Comparison of ENCODE assay signal across 8 cellular contexts in the genomic region with DNA sequence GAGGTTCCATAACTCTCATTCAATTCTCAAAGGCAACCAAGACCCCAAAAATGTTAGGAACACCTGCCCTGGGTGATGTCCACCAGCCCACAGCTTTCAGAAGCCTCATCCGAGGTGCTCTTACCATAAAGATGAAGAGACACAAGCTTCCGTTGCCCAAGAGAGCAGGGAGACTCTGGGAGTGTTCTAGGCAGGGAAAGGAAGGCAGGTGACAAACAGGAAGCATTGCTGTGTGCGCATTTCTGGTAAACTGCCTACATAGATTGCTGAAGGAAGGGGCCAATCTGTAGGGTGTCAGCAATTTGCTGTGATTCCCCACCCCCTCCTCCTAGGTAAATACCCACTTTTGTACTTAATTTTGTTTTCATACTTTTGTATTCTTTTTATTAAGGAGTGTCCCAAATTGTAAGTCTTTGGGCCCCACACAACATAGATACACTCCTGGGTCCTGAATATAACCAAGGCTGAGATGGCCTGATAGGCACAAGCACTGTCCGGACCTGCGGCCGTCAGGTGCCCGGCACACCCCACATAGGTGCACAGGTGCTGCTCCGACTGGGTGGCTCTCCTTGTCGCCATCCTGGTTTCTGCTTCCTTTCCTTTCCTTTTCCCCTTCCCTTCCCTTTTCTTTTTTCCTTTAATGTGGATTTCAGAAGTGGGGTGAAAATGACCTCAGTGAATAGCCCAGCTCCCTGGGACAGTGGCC. TPM values are rescaled to one million over a fixed set of nuclear protein-coding genes. Genes with fewer than 3 reads are reported as not detected.
A peak's percentile ranks its signal among the peaks of the same experiment; 100 is the strongest.
DNase-seq lines count a peak whose midpoint lies in the region; ATAC-seq, FAIRE-seq and TF ChIP-seq lines count a peak whose summit lies in the region.

No MANE protein-coding gene starts in this region.

- CTCF ChIA-PET in CD4-positive, alpha-beta T cell (lab: Charles Lee), result interaction anchor here (1.3 kb wide), 2 partner anchors 11 to 191 kb away, joined by 3 read pairs; no protein-coding TSS in a partner anchor
- CTCF ChIA-PET in K562 (lab: Yijun Ruan, JAX; ENCODE audit: low intra/inter-chr PET ratio), result interaction anchor here (0.9 kb wide), 1 partner anchor 180 kb away, joined by 3 read pairs; no protein-coding TSS in a partner anchor

- no peaks in the 10 kb centered on the region for H3K27me3 ChIP-seq in CD4-positive, alpha-beta T cell (ENCODE audit: control insufficient read depth, insufficient read depth, low read length)
- H3K27me3 ChIP-seq in K562 (ENCODE audit: control insufficient read depth in 2 of 2, insufficient read depth in 2 of 2, low read length in 2 of 2), result peaks cover 2 to 49% of the 10 kb centered on the region in 2 experiments; a peak in 4 of 5 replicates

- POLR2A ChIA-PET in CD4-positive, alpha-beta T cell (lab: Charles Lee), result interaction anchor here (0.7 to 2.6 kb wide), 10 partner anchors 20 to 148 kb away, joined by 3 to 15 read pairs (median 4); partner anchors contain the start of genes DUSP5 and SMNDC1
- POLR2A ChIA-PET in K562 (lab: Yijun Ruan, JAX), result interaction anchor here (0.7 kb wide), 1 partner anchor 21 kb away, joined by 3 read pairs; no protein-coding TSS in a partner anchor

- H3K27ac ChIP-seq in CD4-positive, alpha-beta T cell (ENCODE audit: low read depth, low read length), result peak overlapping the region; percentile 52
- no peak overlapping the region for H3K27ac ChIP-seq in K562 (ENCODE audit: extremely low read depth, low read depth, low read length)

- peak in 6 of 10 experiments; percentile 22 to 42 (median 30) for DNase-seq in CD4-positive, alpha-beta T cell
- DNase-seq in K562 (ENCODE audit: extremely low read depth in 1 of 4, low spot score in 3 of 4), result no peak
- no peak for DNase-seq in HTR-8/SVneo (ENCODE audit: insufficient read length, low spot score)
- no peak for DNase-seq in GM03348 (ENCODE audit: low spot score)
- DNase-seq in Right ventricle myocardium inferior (ENCODE audit: missing footprints), result no peak

- H3K9me1 ChIP-seq in K562 (ENCODE audit: control insufficient read depth, insufficient read depth, low read length), result no peaks in the 10 kb centered on the region

- no peaks in the 10 kb centered on the region for H3K36me3 ChIP-seq in K562 (ENCODE audit: control insufficient read depth, insufficient read depth, low read length)

- intact Hi-C loops in CD4-positive, alpha-beta T cell (cut with DNase I, micrococcal nuclease), result loop anchor here (1.0 to 2.0 kb wide), 2 partner anchors 58 to 191 kb away; no protein-coding TSS in a partner anchor
- intact Hi-C loops in K562 (cut with micrococcal nuclease), result loop anchor here (5.0 kb wide), 1 partner anchor 41 kb away; no protein-coding TSS in a partner anchor
- intact Hi-C loops in Right ventricle myocardium inferior (cut with DNase I), result loop anchor here (2.0 kb wide), 1 partner anchor 145 kb away; no protein-coding TSS in a partner anchor

- no peaks in the 10 kb centered on the region for H3K36me3 Mint-ChIP-seq in CD4-positive, alpha-beta T cell (ENCODE audit: low read depth)

- no peak overlapping the region for H3K9ac ChIP-seq in K562 (ENCODE audit: insufficient read depth in 1 of 2, low read depth in 2 of 2, low read length in 2 of 2)

- H3K9me3 ChIP-seq in CD4-positive, alpha-beta T cell (ENCODE audit: control insufficient read depth, low read length), result no peaks in the 10 kb centered on the region
- H3K9me3 ChIP-seq in K562 (replicated peaks; ENCODE audit: control insufficient read depth, insufficient read depth, low read depth, low read length), result no peaks in the 10 kb centered on the region

- BruUV-seq in K562 (replicated peaks; lab: Mats Ljungman, UMichigan), result no TSS peak

- no peak overlapping the region for H2AFZ ChIP-seq in K562 (ENCODE audit: low read depth, low read length)

- WGBS in K562 (ENCODE audit: insufficient coverage, low coverage, missing lambda C conversion rate), result 9% methylated on average over 8 of the region's 9 CpGs

- H3K4me3 ChIP-seq in K562, result no peak overlapping the region

- H3K27ac Mint-ChIP-seq in CD4-positive, alpha-beta T cell, result peak overlapping the region; percentile 96

- H3K4me1 ChIP-seq in K562 (replicated peaks in 1 of 2; ENCODE audit: control insufficient read depth in 2 of 2, insufficient read depth in 2 of 2, low read length in 2 of 2), result peaks cover 0 to 8% of the 10 kb centered on the region in 2 experiments; a peak in 3 of 5 replicates

- FAIRE-seq in K562 (lab: Jason Lieb, UNC) (no peak), HTR-8/SVneo (lab: Jason Lieb, UNC) (no peak)

- H3K27me3 Mint-ChIP-seq in CD4-positive, alpha-beta T cell, result no peaks in the 10 kb centered on the region

- TF ChIP-seq EP300 in K562 (IDR thresholded peaks at IDR 0.05; ENCODE audit: low read length), result no peak

- peak overlapping the region; percentile 14; the same call in 1 of the 2 replicates for H3K4me2 ChIP-seq in K562 (ENCODE audit: insufficient read depth, low read length)

- H3K4me3 Mint-ChIP-seq in CD4-positive, alpha-beta T cell, result peak overlapping the region; percentile 85

- TF ChIP-seq POLR2A in K562 (conservative IDR thresholded peaks at IDR 0.05), result no peak

- H3K9me3 Mint-ChIP-seq in CD4-positive, alpha-beta T cell, result no peaks in the 10 kb centered on the region

- in situ Hi-C loops in K562 (cut with MboI), result no loop called here

- no peak for TF ChIP-seq CTCF in CD4-positive, alpha-beta T cell (IDR thresholded peaks at IDR 0.05)
- TF ChIP-seq CTCF in K562 (IDR thresholded peaks at IDR 0.05 in 2 of 3, conservative IDR thresholded peaks at IDR 0.05 in 1 of 3; ENCODE audit: insufficient read depth in 2 of 3, low read depth in 1 of 3, low read length in 3 of 3), result no peak

- TF ChIP-seq RAD21 in K562 (CRISPR knock-in tag; conservative IDR thresholded peaks at IDR 0.05 in 1 of 2, IDR thresholded peaks at IDR 0.05 in 1 of 2), result no peak

- peaks cover 53% of the 10 kb centered on the region for H3K4me1 Mint-ChIP-seq in CD4-positive, alpha-beta T cell (ENCODE audit: low read depth)

- peak; percentile 58 for ATAC-seq in CD4-positive, alpha-beta T cell (ENCODE audit: poor library complexity)
- peak; percentile 5 for ATAC-seq in GM19467 (IDR thresholded peaks at IDR 0.05; ENCODE audit: unreplicated experiment)
- peak; percentile 7 for ATAC-seq in HG03469 (IDR thresholded peaks at IDR 0.05; ENCODE audit: unreplicated experiment)
- no peak for ATAC-seq in K562
- no peak for ATAC-seq in SK-N-SH treated with all-trans-retinoic acid at 6 μM for 48 hours
- ATAC-seq in Right ventricle myocardium inferior, result no peak

- no peaks in the 10 kb centered on the region for H4K20me1 ChIP-seq in K562 (replicated peaks; ENCODE audit: control insufficient read depth, insufficient read depth, low read length)

- no peaks in the 10 kb centered on the region for H3K79me2 ChIP-seq in K562 (ENCODE audit: control insufficient read depth, insufficient read depth, low read length)

TF ChIP-seq in K562, 482 proteins besides CTCF, POLR2A, EP300 and RAD21:
- TF ChIP-seq NFIX (CRISPR knock-in tag; IDR thresholded peaks at IDR 0.05; ENCODE audit: low read depth), result no peak
- TF ChIP-seq MTA3 (IDR thresholded peaks at IDR 0.05; ENCODE audit: borderline replicate concordance), result no peak
- 0 out of 2 replicates have a peak, but pooled peaks have one; percentile 12 for TF ChIP-seq ATF3 (IDR thresholded peaks at IDR 0.05)
- TF ChIP-seq ATF3 (CRISPR knock-in tag; conservative IDR thresholded peaks at IDR 0.05), result no peak

TF ChIP-seq in SK-N-SH treated with all-trans-retinoic acid at 6 μM for 48 hours, 23 proteins besides CTCF, POLR2A, EP300 and RAD21 (continues in another document):
- no peak for TF ChIP-seq ZNF565 (CRISPR knock-in tag; conservative IDR thresholded peaks at IDR 0.05; ENCODE audit: low read depth)
- TF ChIP-seq, protein P1, sequence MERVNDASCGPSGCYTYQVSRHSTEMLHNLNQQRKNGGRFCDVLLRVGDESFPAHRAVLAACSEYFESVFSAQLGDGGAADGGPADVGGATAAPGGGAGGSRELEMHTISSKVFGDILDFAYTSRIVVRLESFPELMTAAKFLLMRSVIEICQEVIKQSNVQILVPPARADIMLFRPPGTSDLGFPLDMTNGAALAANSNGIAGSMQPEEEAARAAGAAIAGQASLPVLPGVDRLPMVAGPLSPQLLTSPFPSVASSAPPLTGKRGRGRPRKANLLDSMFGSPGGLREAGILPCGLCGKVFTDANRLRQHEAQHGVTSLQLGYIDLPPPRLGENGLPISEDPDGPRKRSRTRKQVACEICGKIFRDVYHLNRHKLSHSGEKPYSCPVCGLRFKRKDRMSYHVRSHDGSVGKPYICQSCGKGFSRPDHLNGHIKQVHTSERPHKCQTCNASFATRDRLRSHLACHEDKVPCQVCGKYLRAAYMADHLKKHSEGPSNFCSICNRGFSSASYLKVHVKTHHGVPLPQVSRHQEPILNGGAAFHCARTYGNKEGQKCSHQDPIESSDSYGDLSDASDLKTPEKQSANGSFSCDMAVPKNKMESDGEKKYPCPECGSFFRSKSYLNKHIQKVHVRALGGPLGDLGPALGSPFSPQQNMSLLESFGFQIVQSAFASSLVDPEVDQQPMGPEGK (CRISPR knock-in tag; IDR thresholded peaks at IDR 0.05; ENCODE audit: borderline replicate concordance), result no peak
- no peak for TF ChIP-seq BACH2 (CRISPR knock-in tag; IDR thresholded peaks at IDR 0.05; ENCODE audit: borderline replicate concordance)

RNA-seq across cellular contexts. Expression of gene SMNDC1, which starts 51.4 kb away (rescaled TPM):
- 10 to 100 TPM; 40.2 to 48.1 TPM for total RNA-seq in CD4-positive, alpha-beta T cell
- total RNA-seq in K562 (2011; cell fraction: chromatin; rRNA removed; ENCODE audit: low replicate concordance), result 9.7 and 38.1 TPM in 2 replicates
- total RNA-seq in K562 (2011; cell fraction: nucleolus; rRNA removed), result 5.0 and 6.8 TPM in 2 replicates
- total RNA-seq in K562 (2011; cell fraction: nucleoplasm; rRNA removed), result 15.5 and 22.4 TPM in 2 replicates
- total RNA-seq in K562 (2014; rRNA removed), result 3.6 and 6.8 TPM in 2 replicates
- 12.3 and 13.9 TPM in 2 replicates for total RNA-seq in K562 (2014; rRNA removed; fragmentation: Illumina TruSeq; extraction: Trizol)
- total RNA-seq in K562 (2015; rRNA removed; fragmentation: Illumina TruSeq; extraction: Trizol), result 11.7 and 11.9 TPM in 2 replicates
- total RNA-seq in K562 (2021), result 28.1 and 35.8 TPM in 2 replicates
- polyA plus RNA-seq in K562 (2011; rRNA removed), result 10.9 and 15.7 TPM in 2 replicates
- polyA plus RNA-seq in K562 (2011; cell fraction: cytosol; rRNA removed), result 2.4 and 4.8 TPM in 2 replicates
- 5.4 and 8.3 TPM in 2 replicates for polyA plus RNA-seq in K562 (2011; cell fraction: nucleus; rRNA removed)
- 15.3 and 17.9 TPM in 2 replicates for polyA plus RNA-seq in K562 (2012)
- 24.1 and 30.1 TPM in 2 replicates for polyA plus RNA-seq in K562 (2014; fragmentation: Illumina TruSeq; extraction: Trizol)
- 1 to 10 TPM; 9.2 to 9.9 TPM for polyA plus RNA-seq in K562 (2014; fragmentation: Nextera tagmentation; extraction: Ambion mirVana)
- polyA plus RNA-seq in K562 (2014; rRNA removed), result 17.4 and 19.5 TPM in 2 replicates
- polyA minus RNA-seq in K562 (2011; rRNA and poly(A)+ RNA removed), result 11.9 and 19.0 TPM in 2 replicates
- polyA minus RNA-seq in K562 (2011; cell fraction: cytosol; rRNA and poly(A)+ RNA removed), result 10.0 and 14.2 TPM in 2 replicates
- 13.2 and 30.7 TPM in 2 replicates for polyA minus RNA-seq in K562 (2011; cell fraction: nucleus; rRNA and poly(A)+ RNA removed)
- 27.6 TPM for total RNA-seq in Right ventricle myocardium inferior

Comparison
In these comparisons a context has a peak if more than half of its experiments do, and no peak if none do; other contexts are left out.
1. ATAC-seq: peak in CD4-positive, alpha-beta T cell (single experiment), GM19467 (single experiment) and HG03469 (single experiment); none in K562 (single experiment), SK-N-SH treated with all-trans-retinoic acid at 6 μM for 48 hours (single experiment) and Right ventricle myocardium inferior (single experiment).
2. DNase-seq: peak in CD4-positive, alpha-beta T cell (6 of 10); none in K562 (0 of 4), HTR-8/SVneo (single experiment), GM03348 (single experiment) and Right ventricle myocardium inferior (single experiment).